Comparison of ENCODE assay signal across 11 cellular contexts in the genomic region with DNA sequence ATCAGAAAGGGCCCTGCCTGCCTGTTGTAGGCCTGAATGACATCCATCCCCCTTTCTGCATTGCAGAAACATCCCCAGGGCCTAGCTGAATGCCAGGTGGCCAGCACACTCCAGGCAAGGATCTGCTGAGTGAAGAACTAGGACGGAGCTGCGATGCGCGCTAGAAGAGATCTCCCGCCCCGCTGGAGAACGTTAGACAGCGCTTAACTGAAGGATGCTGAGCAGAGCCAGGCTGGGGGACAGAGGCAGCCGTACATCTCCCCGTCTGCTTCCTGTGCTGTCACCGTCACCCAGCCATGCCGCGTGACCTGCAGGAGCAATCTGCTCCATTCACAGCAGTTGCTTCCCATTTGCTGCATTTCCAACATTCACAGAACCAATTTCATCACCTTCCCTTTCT.
A peak's percentile ranks its signal among the peaks of the same experiment; 100 is the strongest.
DNase-seq lines count a peak whose midpoint lies in the region; ATAC-seq and TF ChIP-seq lines count a peak whose summit lies in the region.
"Had no signal": no experiment of that assay in that cellular context is flagged by ENCODE, and none has a peak within 500 bp of the region (broad histone marks: within the 10 kb centered on the region; RNA-seq: fewer than 3 reads in every experiment).

No MANE protein-coding gene starts in this region.

- peaks cover 0 to 29% (median 0%) of the 10 kb centered on the region in 9 donors for H3K36me3 ChIP-seq in heart right ventricle
- H3K36me3 ChIP-seq in mucosa of descending colon (ENCODE audit: low read depth): no peaks in the 10 kb centered on the region
- H3K36me3 ChIP-seq in upper lobe of left lung: peaks cover 0 to 5% (median 0%) of the 10 kb centered on the region in 4 donors
- H3K36me3 ChIP-seq: HAP-1 had no signal

- H3K4me1 ChIP-seq in heart right ventricle: peaks cover 69 to 100% (median 97%) of the 10 kb centered on the region in 9 donors
- peaks cover 19% of the 10 kb centered on the region for H3K4me1 ChIP-seq in mucosa of descending colon (ENCODE audit: low read depth)
- H3K4me1 ChIP-seq in upper lobe of left lung: peaks cover 76 to 99% (median 90%) of the 10 kb centered on the region in 4 donors

- H3K27me3 ChIP-seq in heart right ventricle (no peaks in the 10 kb centered on the region), upper lobe of left lung (no peaks in the 10 kb centered on the region)

- no peak for TF ChIP-seq EP300 in upper lobe of left lung (IDR thresholded peaks at IDR 0.05)

- ATAC-seq in heart right ventricle (peak in 1 of 8 donors; percentile 7), Right ventricle myocardium superior (ENCODE audit: poor library complexity) (no peak), mucosa of descending colon (peak; percentile 19), upper lobe of left lung (ENCODE audit: low FRiP score in 2 of 2) (peak in 1 of 2 donors; percentile 39), GM19397 (IDR thresholded peaks at IDR 0.05; ENCODE audit: unreplicated experiment) (no peak), HG03378 (IDR thresholded peaks at IDR 0.05; ENCODE audit: unreplicated experiment) (no peak)

- peak overlapping the region in 9 of 10 donors; percentile 27 to 83 (median 68) for H3K27ac ChIP-seq in heart right ventricle
- peak overlapping the region; percentile 13 for H3K27ac ChIP-seq in adipose tissue (ENCODE audit: low read depth, low read length)
- H3K27ac ChIP-seq in upper lobe of left lung: peak overlapping the region; percentile 28 to 73 (median 51)

- intact Hi-C loops in heart right ventricle (cut with DNase I) (loop anchor here in 1 of 10 donors (5.0 kb wide), 1 partner anchor 39 kb away; no protein-coding TSS in a partner anchor), Right ventricle myocardium superior (cut with DNase I) (no loop called here), mucosa of descending colon (cut with DNase I, micrococcal nuclease) (no loop called here)

- DNase-seq in heart right ventricle: no peak
- DNase-seq in Right ventricle myocardium superior: no peak
- DNase-seq in mucosa of descending colon: peak in 1 of 3 donors; percentile 63
- peak in 1 of 2 donors; percentile 79 for DNase-seq in upper lobe of left lung
- no peak for DNase-seq in NCI-H1105 treated with DMSO at 0.1 percent for 48 hours (lab: John Stamatoyannopoulos, UW)
- DNase-seq: activated CD8-positive, alpha-beta memory T cell treated with anti-CD3 and anti-CD28 coated beads for 24 hours had no signal

- TF ChIP-seq POLR2A in upper lobe of left lung (IDR thresholded peaks at IDR 0.05): no peak

- H3K9me3 ChIP-seq in heart right ventricle (no peaks in the 10 kb centered on the region), mucosa of descending colon (no peaks in the 10 kb centered on the region), upper lobe of left lung (no peaks in the 10 kb centered on the region)
- H3K9me3 ChIP-seq: Caco-2, HAP-1 had no signal

- 63 to 67% methylated on average over 13 of the region's 13 CpGs for WGBS in heart right ventricle, 2 donors
- 56 to 75% (median 57%) methylated on average over 13 of the region's 13 CpGs for WGBS in adipose tissue, 3 donors
- 72 to 96% methylated on average over 13 of the region's 13 CpGs for WGBS in upper lobe of left lung, 2 donors

- H3K4me3 ChIP-seq in heart right ventricle (no peak overlapping the region), mucosa of descending colon (no peak overlapping the region), upper lobe of left lung (no peak overlapping the region)
- H3K4me3 ChIP-seq: HAP-1 had no signal

- TF ChIP-seq CTCF in heart right ventricle (IDR thresholded peaks at IDR 0.05) (no peak), mucosa of descending colon (IDR thresholded peaks at IDR 0.05) (no peak), upper lobe of left lung (IDR thresholded peaks at IDR 0.05) (no peak)

Comparison
In these comparisons a context has a peak if more than half of its experiments do, and no peak if none do; other contexts are left out.
1. H3K27ac ChIP-seq: peak in every context shown above with its lines; median percentile 68 in heart right ventricle; 51 in upper lobe of left lung; 13 in adipose tissue.